Comparison of ENCODE assay signal across 8 cellular contexts in genomic region chr7:129169705-129170319, GRCh38. TPM values are rescaled to one million over a fixed set of nuclear protein-coding genes. Genes with fewer than 3 reads are reported as not detected.
DNase-seq lines count a peak whose midpoint lies in the region; ATAC-seq and TF ChIP-seq lines count a peak whose summit lies in the region.
"Had no signal": no experiment of that assay in that cellular context is flagged by ENCODE, and none has a peak within 500 bp of the region (broad histone marks: within the 10 kb centered on the region; RNA-seq: fewer than 3 reads in every experiment).

No MANE protein-coding gene starts in this region.

- DNase-seq in ascending aorta (ENCODE audit: low spot score in 2 of 2) = no peak
- no peak for DNase-seq in mesothelial cell of epicardium (ENCODE audit: low spot score in 2 of 2, unreplicated experiment in 2 of 2)
- DNase-seq in RPMI8226 = no peak
- no peak for DNase-seq in NCI-H510A (lab: John Stamatoyannopoulos, UW)
- DNase-seq in hypothalamus (lab: John Stamatoyannopoulos, UW) = no peak

- peak overlapping the region in 1 of 2 donors; percentile 24 for H3K27ac ChIP-seq in ascending aorta
- H3K27ac ChIP-seq: SK-N-MC had no signal

- no peaks in the 10 kb centered on the region for H3K36me3 ChIP-seq in ascending aorta

- TF ChIP-seq CTCF in ascending aorta (IDR thresholded peaks at IDR 0.05) (no peak), mesothelial cell of epicardium (IDR thresholded peaks at IDR 0.05; ENCODE audit: unreplicated experiment) (no peak)

- peaks cover 3% of the 10 kb centered on the region for H3K9me3 Mint-ChIP-seq in mesothelial cell of epicardium

- H3K36me3 Mint-ChIP-seq in mesothelial cell of epicardium = no peaks in the 10 kb centered on the region

- H3K27me3 Mint-ChIP-seq in mesothelial cell of epicardium (ENCODE audit: low read depth) = peaks cover 30% of the 10 kb centered on the region

- H3K27me3 ChIP-seq in ascending aorta = no peaks in the 10 kb centered on the region

- peaks cover 0 to 3% of the 10 kb centered on the region in 2 donors for H3K4me1 ChIP-seq in ascending aorta

- peaks cover 25% of the 10 kb centered on the region for H3K4me1 Mint-ChIP-seq in mesothelial cell of epicardium

- intact Hi-C loops in ascending aorta (cut with DNase I) = loop anchor here (1.0 kb wide), 1 partner anchor 18 kb away; the partner anchor contains the start of gene SMO

- ATAC-seq in GM19455 (IDR thresholded peaks at IDR 0.05; ENCODE audit: unreplicated experiment) (peak; percentile 82), HG03196 (IDR thresholded peaks at IDR 0.05; ENCODE audit: unreplicated experiment) (peak; percentile 46)

- peak overlapping the region; percentile 63 to 67 for H3K4me3 ChIP-seq in ascending aorta
- H3K4me3 ChIP-seq: SK-N-MC had no signal

- H3K4me3 Mint-ChIP-seq in mesothelial cell of epicardium = peak overlapping the region; percentile 65

- H3K9me3 ChIP-seq in ascending aorta = no peaks in the 10 kb centered on the region

- peak overlapping the region; percentile 36 for H3K27ac Mint-ChIP-seq in mesothelial cell of epicardium

RNA-seq across cellular contexts. Expression of gene SMO, which starts 18.6 kb away (rescaled TPM):
- total RNA-seq in ascending aorta (12.9 TPM), mesothelial cell of epicardium (134 to 135 TPM (median 134 TPM) in 3 replicates)

RNA-seq across cellular contexts. Expression of gene TSPAN33, which starts 25.3 kb away (rescaled TPM):
- total RNA-seq in ascending aorta (8.1 TPM), mesothelial cell of epicardium (6.4 to 7.4 TPM (median 7.0 TPM) in 3 replicates)

RNA-seq across cellular contexts. Expression of gene AHCYL2, which starts 55.0 kb away (rescaled TPM):
- total RNA-seq in ascending aorta = 62.9 TPM
- total RNA-seq in mesothelial cell of epicardium = 22.8 to 23.9 TPM (median 23.3 TPM) in 3 replicates
